In genomic region chr1:22364764-22365163, GRCh38 we compare ENCODE assay signal across 33 cellular contexts.
A peak's percentile ranks its signal among the peaks of the same experiment; 100 is the strongest.
DNase-seq lines count a peak whose midpoint lies in the region; ATAC-seq, FAIRE-seq and TF ChIP-seq lines count a peak whose summit lies in the region.
"Had no signal": no experiment of that assay in that cellular context is flagged by ENCODE, and none has a peak within 500 bp of the region (broad histone marks: within the 10 kb centered on the region; RNA-seq: fewer than 3 reads in every experiment).

No MANE protein-coding gene starts in this region.

- H3K4me3 ChIP-seq in HepG2 (replicated peaks in 1 of 3; ENCODE audit: insufficient read depth in 1 of 3, low read depth in 2 of 3, low read length in 3 of 3): no peak overlapping the region
- H3K4me3 ChIP-seq in right lobe of liver: no peak overlapping the region
- peak overlapping the region; percentile 78 for H3K4me3 ChIP-seq in SK-N-MC
- no peak overlapping the region for H3K4me3 ChIP-seq in lower lobe of right lung
- no peak overlapping the region for H3K4me3 ChIP-seq in upper lobe of left lung
- H3K4me3 ChIP-seq: A549, GM12878, lung, mucosa of descending colon, PC-9 had no signal

- in situ Hi-C loops in HepG2 (cut with HindIII; ENCODE audit: extremely low pct_ligation_motif_present, low pct_unique_long_range_greater_than_20kb): no loop called here

- H3K9ac ChIP-seq in HepG2 (ENCODE audit: insufficient read depth, low read depth, low read length) (no peak overlapping the region), SK-N-MC (ENCODE audit: insufficient read length) (peak overlapping the region; percentile 66)

- H3K36me3 ChIP-seq in HepG2 (replicated peaks in 1 of 2; ENCODE audit: control insufficient read depth in 1 of 2, insufficient read depth in 2 of 2, low read length in 2 of 2) (no peaks in the 10 kb centered on the region), right lobe of liver (no peaks in the 10 kb centered on the region), SK-N-MC (ENCODE audit: insufficient read depth, low read length) (peaks cover 51% of the 10 kb centered on the region), lower lobe of right lung (no peaks in the 10 kb centered on the region), upper lobe of left lung (no peaks in the 10 kb centered on the region)

- no peak for TF ChIP-seq RAD21 in HepG2 (CRISPR knock-in tag; IDR thresholded peaks at IDR 0.05)

- TF ChIP-seq EP300 in HepG2 (IDR thresholded peaks at IDR 0.05; ENCODE audit: low read depth in 2 of 2, low read length in 2 of 2) (no peak), HepG2 (CRISPR knock-in tag; IDR thresholded peaks at IDR 0.05; ENCODE audit: borderline replicate concordance) (no peak), upper lobe of left lung (IDR thresholded peaks at IDR 0.05) (no peak)

- intact Hi-C loops in HepG2 (cut with micrococcal nuclease; ENCODE audit: unreplicated experiment) (no loop called here), right lobe of liver (cut with DNase I) (no loop called here), lower lobe of right lung (cut with DNase I) (no loop called here)

- BruUV-seq in HepG2 (replicated peaks; lab: Mats Ljungman, UMichigan): no TSS peak

- ATAC-seq in HepG2 (peak; percentile 72), right lobe of liver (no peak), lower lobe of right lung (peak in 1 of 2 donors; percentile 23), upper lobe of left lung (ENCODE audit: low FRiP score in 2 of 2) (no peak), HG03025 (IDR thresholded peaks at IDR 0.05; ENCODE audit: low FRiP score, unreplicated experiment) (no peak)
- ATAC-seq: GM12878; mucosa of descending colon; natural killer cell treated with Interleukin-12 subunit alpha and Interleukin-12 subunit beta and Interleukin-15 and Interleukin-18, amount 100 ng/mL, for 72 hours had no signal

- no peak for TF ChIP-seq POLR2A in HepG2 (IDR thresholded peaks at IDR 0.05; ENCODE audit: insufficient read depth in 1 of 2, low read depth in 2 of 2, low read length in 2 of 2)
- TF ChIP-seq POLR2A in right lobe of liver (IDR thresholded peaks at IDR 0.05): no peak
- no peak for TF ChIP-seq POLR2A in upper lobe of left lung (IDR thresholded peaks at IDR 0.05)

- H3K9me3 ChIP-seq in HepG2 (ENCODE audit: low read length) (no peaks in the 10 kb centered on the region), right lobe of liver (no peaks in the 10 kb centered on the region), SK-N-MC (ENCODE audit: low read depth, low read length) (no peaks in the 10 kb centered on the region), lower lobe of right lung (no peaks in the 10 kb centered on the region), upper lobe of left lung (no peaks in the 10 kb centered on the region)
- H3K9me3 ChIP-seq: A549, mucosa of descending colon had no signal

- FAIRE-seq in HepG2 (lab: Jason Lieb, UNC): no peak
- FAIRE-seq: A549, bronchial epithelial cell, D721Med, endothelial cell of umbilical vein, frontal cortex, GM12878, urothelium cell line had no signal

- DNase-seq in HepG2 (ENCODE audit: low spot score) (no peak), right lobe of liver (no peak), SK-N-MC (ENCODE audit: low read depth, low spot score) (no peak), lower lobe of right lung (peak; percentile 27), upper lobe of left lung (no peak), OCI-M2 (lab: John Stamatoyannopoulos, UW; ENCODE audit: unreplicated experiment) (no peak)
- DNase-seq in stimulated activated CD4-positive, alpha-beta T cell treated with anti-CD3 and anti-CD28 coated beads, Interleukin-4, amount 100 ng/mL, for 24 hours: no peak
- DNase-seq: activated CD4-positive, alpha-beta T cell treated with anti-CD3 and anti-CD28 coated beads for 48 hours; activated CD8-positive, alpha-beta memory T cell treated with anti-CD3 and anti-CD28 coated beads for 24 hours; activated naive CD8-positive, alpha-beta T cell treated with anti-CD3 and anti-CD28 coated beads for 36 hours; AML-193; anterior cingulate cortex; CD4-positive, alpha-beta T cell; HCEC 1CT; mucosa of descending colon; NCI-H1092 treated with DMSO at 0.1 percent for 48 hours; NCI-H187; NCI-H510A treated with DMSO at 0.1 percent for 48 hours; PC-9; Right ventricle myocardium superior; stimulated activated naive CD4-positive, alpha-beta T cell; T-helper 9 cell had no signal

- H3K27ac ChIP-seq in HepG2 (ENCODE audit: extremely low read length, insufficient read depth, low read length): no peak overlapping the region
- no peak overlapping the region for H3K27ac ChIP-seq in right lobe of liver
- peak overlapping the region; percentile 95 for H3K27ac ChIP-seq in SK-N-MC
- H3K27ac ChIP-seq in lower lobe of right lung: no peak overlapping the region
- no peak overlapping the region for H3K27ac ChIP-seq in upper lobe of left lung
- H3K27ac ChIP-seq: A549, PC-9, VCaP had no signal

- H3K4me1 ChIP-seq in HepG2 (ENCODE audit: insufficient read depth, low read length): peaks cover 17% of the 10 kb centered on the region
- H3K4me1 ChIP-seq in right lobe of liver: peaks cover 0 to 4% (median 0%) of the 10 kb centered on the region in 4 donors
- H3K4me1 ChIP-seq in lower lobe of right lung: no peaks in the 10 kb centered on the region
- H3K4me1 ChIP-seq in upper lobe of left lung: no peaks in the 10 kb centered on the region
- H3K4me1 ChIP-seq: A549 had no signal

- POLR2A ChIA-PET in HepG2 (lab: Yijun Ruan, JAX): no interaction called here

- H3K27me3 ChIP-seq in HepG2 (ENCODE audit: control insufficient read depth in 1 of 2, insufficient read depth in 2 of 2, low read length in 2 of 2) (peaks cover 12 to 55% of the 10 kb centered on the region in 2 experiments), right lobe of liver (no peaks in the 10 kb centered on the region), lower lobe of right lung (ENCODE audit: low read depth) (peaks cover 20% of the 10 kb centered on the region), upper lobe of left lung (no peaks in the 10 kb centered on the region)

- no peak overlapping the region for H3K4me2 ChIP-seq in HepG2 (ENCODE audit: low read depth, low read length)
- H3K4me2 ChIP-seq: A549, PC-9 had no signal

- CTCF ChIA-PET in HepG2 (lab: Yijun Ruan, JAX; ENCODE audit: low intra/inter-chr PET ratio, low total read pairs): no interaction called here

- TF ChIP-seq CTCF in HepG2 (CRISPR knock-in tag; IDR thresholded peaks at IDR 0.05): 0 out of 2 replicates have a peak, but pooled peaks have one; percentile 9
- no peak for TF ChIP-seq CTCF in right lobe of liver (IDR thresholded peaks at IDR 0.05)
- no peak for TF ChIP-seq CTCF in lower lobe of right lung (IDR thresholded peaks at IDR 0.05)
- TF ChIP-seq CTCF in upper lobe of left lung (IDR thresholded peaks at IDR 0.05): no peak

- H3K79me2 ChIP-seq in HepG2 (ENCODE audit: insufficient read depth, low read length): no peaks in the 10 kb centered on the region

- 40% methylated on average over 5 of the region's 5 CpGs for WGBS in HepG2 (ENCODE audit: low lambda C conversion rate)
- 86% methylated on average over 4 of the region's 5 CpGs for WGBS in right lobe of liver (ENCODE audit: insufficient coverage, low coverage, low lambda C conversion rate, missing lambda C conversion rate)
- 70 to 76% methylated on average over 5 of the region's 5 CpGs for WGBS in upper lobe of left lung, 2 donors

- no peaks in the 10 kb centered on the region for H4K20me1 ChIP-seq in HepG2 (ENCODE audit: insufficient read depth, low read length)

- no peak overlapping the region for H2AFZ ChIP-seq in HepG2 (ENCODE audit: low read length)
- H2AFZ ChIP-seq: PC-9 had no signal

TF ChIP-seq in HepG2, 621 proteins besides CTCF, POLR2A, EP300 and RAD21:
- peak; percentile 31 for TF ChIP-seq YY1 (IDR thresholded peaks at IDR 0.05; ENCODE audit: insufficient read depth, insufficient replicate concordance, low read depth, low read length)
- no peak for TF ChIP-seq ZNF333 (CRISPR knock-in tag; IDR thresholded peaks at IDR 0.05; ENCODE audit: borderline replicate concordance)
